Comparison of ENCODE assay signal across 22 cellular contexts in genomic region chr1:61459345-61459744, GRCh38.
"Had no signal": no experiment of that assay in that cellular context is flagged by ENCODE, and none has a peak within 500 bp of the region (broad histone marks: within the 10 kb centered on the region; RNA-seq: fewer than 3 reads in every experiment).

No MANE protein-coding gene starts in this region.

- ATAC-seq: mucosa of descending colon, T-cell had no signal

- H3K27ac Mint-ChIP-seq: activated CD4-positive, alpha-beta memory T cell treated with anti-CD3 and anti-CD28 coated beads, Interleukin-2, amount 10 ng/mL, durations not matched to agents 7 days and 5 days; T-cell had no signal

- H3K4me3 ChIP-seq: esophagus muscularis mucosa, mucosa of descending colon, ovary, prostate gland, spleen, thoracic aorta, upper lobe of left lung had no signal

- H3K4me3 Mint-ChIP-seq: activated CD4-positive, alpha-beta memory T cell treated with anti-CD3 and anti-CD28 coated beads, Interleukin-2, amount 10 ng/mL, durations not matched to agents 7 days and 5 days; T-cell had no signal

- H3K27ac ChIP-seq: brain microvascular endothelial cell, esophagus muscularis mucosa, neutrophil, ovary, prostate gland, spleen, upper lobe of left lung had no signal

- H3K9me3 ChIP-seq: esophagus muscularis mucosa, mucosa of descending colon, neutrophil, ovary, prostate gland, spleen, thoracic aorta, upper lobe of left lung had no signal

- H3K4me1 Mint-ChIP-seq: T-cell had no signal

- H3K27me3 Mint-ChIP-seq: activated CD4-positive, alpha-beta memory T cell treated with anti-CD3 and anti-CD28 coated beads, Interleukin-2, amount 10 ng/mL, durations not matched to agents 7 days and 5 days; T-cell had no signal

- H3K4me1 ChIP-seq: prostate gland, upper lobe of left lung had no signal

- H3K9me3 Mint-ChIP-seq: activated CD4-positive, alpha-beta memory T cell treated with anti-CD3 and anti-CD28 coated beads, Interleukin-2, amount 10 ng/mL, durations not matched to agents 7 days and 5 days; T-cell had no signal

- H3K27me3 ChIP-seq: brain microvascular endothelial cell, esophagus muscularis mucosa, neutrophil, ovary, spleen, upper lobe of left lung had no signal

- DNase-seq: activated CD4-positive, alpha-beta memory T cell treated with anti-CD3 and anti-CD28 coated beads, Interleukin-2, amount 10 ng/mL, durations not matched to agents 7 days and 5 days; activated CD4-positive, alpha-beta T cell treated with anti-CD3 and anti-CD28 coated beads for 48 hours; activated CD4-positive, CD25-positive, alpha-beta regulatory T cell; activated effector memory CD4-positive, alpha-beta T cell treated with anti-CD3 and anti-CD28 coated beads, Interleukin-2, amount 50 U/mL, for 16 hours; activated naive CD4-positive, alpha-beta T cell treated with anti-CD3 and anti-CD28 coated beads, Interleukin-2, amount 50 U/mL, for 16 hours; aorta; brain microvascular endothelial cell; caudate nucleus; effector memory CD4-positive, alpha-beta T cell; hippocampal formation; mesenchymal stem cell; mucosa of descending colon; ovary; spleen; stimulated activated CD4-positive, alpha-beta T cell treated with anti-CD3 and anti-CD28 coated beads, Interleukin-4, amount 100 ng/mL, for 1 hour; stimulated activated naive CD4-positive, alpha-beta T cell treated with Interleukin-2 at 50 U/mL for 16 hours had no signal

- H3K36me3 ChIP-seq: brain microvascular endothelial cell, neutrophil, ovary had no signal
